ENCODE assay signal across 20 cellular contexts in genomic region chr1:190578015-190578414, GRCh38.
DNase-seq lines count a peak whose midpoint lies in the region; ATAC-seq and TF ChIP-seq lines count a peak whose summit lies in the region.
"Had no signal": no experiment of that assay in that cellular context is flagged by ENCODE, and none has a peak within 500 bp of the region (broad histone marks: within the 10 kb centered on the region; RNA-seq: fewer than 3 reads in every experiment).

No MANE protein-coding gene starts in this region.

- no peak for TF ChIP-seq EP300 in esophagus muscularis mucosa (IDR thresholded peaks at IDR 0.05)

- intact Hi-C loops in left cardiac atrium (cut with DNase I) = no loop called here
- intact Hi-C loops in esophagus muscularis mucosa (cut with DNase I) = no loop called here

- no peak overlapping the region for H3K4me3 ChIP-seq in esophagus muscularis mucosa
- H3K4me3 ChIP-seq: right atrium auricular region, upper lobe of right lung had no signal

- ATAC-seq in left cardiac atrium = no peak
- ATAC-seq: naive thymus-derived CD4-positive, alpha-beta T cell; upper lobe of right lung had no signal

- no peaks in the 10 kb centered on the region for H3K36me3 ChIP-seq in esophagus muscularis mucosa
- H3K36me3 ChIP-seq: right atrium auricular region, upper lobe of right lung had no signal

- peak; percentile 14 to 16 for DNase-seq in NCI-H446 (lab: John Stamatoyannopoulos, UW)
- no peak for DNase-seq in NCI-H446 treated with DMSO at 0.1 percent for 48 hours (lab: John Stamatoyannopoulos, UW)
- DNase-seq in RPMI7951 (ENCODE audit: low read depth) = peak; percentile 51
- peak; percentile 65 for DNase-seq in cerebellum (ENCODE audit: low spot score)
- DNase-seq in activated gamma-delta T cell (lab: John Stamatoyannopoulos, UW) = no peak
- DNase-seq in left cardiac atrium = no peak
- DNase-seq in NCI-H187 treated with DMSO at 0.1 percent for 48 hours (lab: John Stamatoyannopoulos, UW) = no peak
- no peak for DNase-seq in esophagus muscularis mucosa (ENCODE audit: extremely low spot score)
- DNase-seq: activated CD4-positive, alpha-beta T cell treated with anti-CD3 and anti-CD28 coated beads, Interleukin-2, amount 10 ng/mL, durations not matched to agents 24 days and 14 days; activated naive CD4-positive, alpha-beta T cell treated with Interleukin-2 at 50 U/mL for 16 hours; COR-L47; effector CD4-positive, alpha-beta T cell; erythroblast; HFFc6; naive thymus-derived CD4-positive, alpha-beta T cell; NCI-H1417; NCI-H345; stimulated activated CD4-positive, alpha-beta T cell treated with anti-CD3 and anti-CD28 coated beads, Interleukin-12 subunit alpha, Interleukin-12 subunit beta, amount 100 ng/mL, for 4 hours; upper lobe of right lung had no signal

- H3K27ac ChIP-seq in esophagus muscularis mucosa (replicated peaks in 1 of 4) = no peak overlapping the region
- H3K27ac ChIP-seq: right atrium auricular region, upper lobe of right lung had no signal

- no peaks in the 10 kb centered on the region for H3K4me1 ChIP-seq in esophagus muscularis mucosa
- H3K4me1 ChIP-seq: right atrium auricular region, upper lobe of right lung had no signal

- H3K27me3 ChIP-seq in esophagus muscularis mucosa = no peaks in the 10 kb centered on the region
- H3K27me3 ChIP-seq: right atrium auricular region, upper lobe of right lung had no signal

- H3K9me3 ChIP-seq in esophagus muscularis mucosa = no peaks in the 10 kb centered on the region
- H3K9me3 ChIP-seq: right atrium auricular region, upper lobe of right lung had no signal

- no peak for TF ChIP-seq CTCF in esophagus muscularis mucosa (IDR thresholded peaks at IDR 0.05)

- WGBS in esophagus muscularis mucosa = 68% methylated on average over 5 of the region's 5 CpGs

- TF ChIP-seq POLR2A in esophagus muscularis mucosa (IDR thresholded peaks at IDR 0.05; ENCODE audit: low read depth) = no peak

Comparison
In these comparisons a context has a peak if more than half of its experiments do, and no peak if none do; other contexts are left out.
1. DNase-seq: peak in NCI-H446 (2 of 2), RPMI7951 (single experiment) and cerebellum (single experiment); none in NCI-H446 treated with DMSO at 0.1 percent for 48 hours (single experiment), activated gamma-delta T cell (single experiment), left cardiac atrium (single experiment), NCI-H187 treated with DMSO at 0.1 percent for 48 hours (single experiment) and esophagus muscularis mucosa (single experiment).